ENCODE assay signal across 14 cellular contexts in the genomic region with DNA sequence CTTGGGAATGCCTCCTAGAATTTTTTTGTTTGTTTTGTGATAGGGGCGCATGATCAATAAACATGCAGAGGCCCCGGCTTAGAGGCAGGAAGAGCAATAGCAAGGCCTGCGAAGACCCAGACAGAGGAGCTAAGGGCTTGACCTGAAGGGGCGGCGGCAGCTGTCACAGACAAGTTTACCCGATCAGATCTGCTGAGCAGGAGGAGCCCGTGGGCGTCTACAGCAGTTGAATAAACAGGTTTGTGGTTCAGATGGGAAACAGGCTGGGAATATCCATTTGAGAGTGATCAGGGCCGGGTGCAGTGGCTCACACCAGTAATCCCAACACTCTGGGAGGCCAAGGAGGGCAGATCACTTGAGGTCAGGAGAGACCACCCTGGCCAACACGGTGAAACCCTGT.
"Had no signal": no experiment of that assay in that cellular context is flagged by ENCODE, and none has a peak within 500 bp of the region (broad histone marks: within the 10 kb centered on the region; RNA-seq: fewer than 3 reads in every experiment).

No MANE protein-coding gene starts in this region.

- H3K9me3 ChIP-seq: breast epithelium, ovary had no signal

- H3K27ac ChIP-seq: breast epithelium, ovary had no signal

- H3K27me3 ChIP-seq: breast epithelium, ovary had no signal

- DNase-seq: activated CD4-positive, alpha-beta T cell treated with anti-CD3 and anti-CD28 coated beads, Interleukin-2, amount 10 ng/mL, durations not matched to agents 7 days and 5 days; activated CD8-positive, alpha-beta memory T cell treated with anti-CD3 and anti-CD28 coated beads for 24 hours; activated naive CD4-positive, alpha-beta T cell treated with Interleukin-2 at 50 U/mL for 16 hours; cerebellar nuclear complex; effector memory CD4-positive, alpha-beta T cell; foreskin fibroblast; kidney glomerular epithelial cell; left ventricle myocardium superior; mesendoderm; ovary; stimulated activated CD4-positive, alpha-beta T cell treated with anti-CD3 and anti-CD28 coated beads, Interleukin-2, amount 100 ng/mL, for 48 hours had no signal

- H3K4me1 Mint-ChIP-seq: activated CD4-positive, alpha-beta T cell treated with anti-CD3 and anti-CD28 coated beads, Interleukin-2, amount 10 ng/mL, durations not matched to agents 7 days and 5 days; stimulated activated memory B cell treated with anti-CD40 and anti-IgM and Interleukin-4, amounts not matched to agents 10 μg/mL and 1 μg/mL and 100 μg/mL, for 72 hours had no signal

- H3K4me3 ChIP-seq: breast epithelium, ovary had no signal

- H3K27me3 Mint-ChIP-seq: activated CD4-positive, alpha-beta T cell treated with anti-CD3 and anti-CD28 coated beads, Interleukin-2, amount 10 ng/mL, durations not matched to agents 7 days and 5 days; dendritic cell treated with granulocyte-macrophage colony-stimulating factor and Interleukin-4, amounts not matched to agents 40 ng/mL and 50 ng/mL, for 4 days; stimulated activated memory B cell treated with anti-CD40 and anti-IgM and Interleukin-4, amounts not matched to agents 10 μg/mL and 1 μg/mL and 100 μg/mL, for 72 hours had no signal

- H3K36me3 ChIP-seq: breast epithelium, ovary had no signal

- H3K4me1 ChIP-seq: breast epithelium had no signal

- ATAC-seq: left ventricle myocardium superior; stimulated activated memory B cell treated with anti-CD40 and anti-IgM and Interleukin-4, amounts not matched to agents 10 μg/mL and 1 μg/mL and 100 μg/mL, for 72 hours had no signal

- H3K9me3 Mint-ChIP-seq: activated CD4-positive, alpha-beta T cell treated with anti-CD3 and anti-CD28 coated beads, Interleukin-2, amount 10 ng/mL, durations not matched to agents 7 days and 5 days; dendritic cell treated with granulocyte-macrophage colony-stimulating factor and Interleukin-4, amounts not matched to agents 40 ng/mL and 50 ng/mL, for 4 days; stimulated activated memory B cell treated with anti-CD40 and anti-IgM and Interleukin-4, amounts not matched to agents 10 μg/mL and 1 μg/mL and 100 μg/mL, for 72 hours had no signal

- H3K4me3 Mint-ChIP-seq: activated CD4-positive, alpha-beta T cell treated with anti-CD3 and anti-CD28 coated beads, Interleukin-2, amount 10 ng/mL, durations not matched to agents 7 days and 5 days; dendritic cell treated with granulocyte-macrophage colony-stimulating factor and Interleukin-4, amounts not matched to agents 40 ng/mL and 50 ng/mL, for 4 days; stimulated activated memory B cell treated with anti-CD40 and anti-IgM and Interleukin-4, amounts not matched to agents 10 μg/mL and 1 μg/mL and 100 μg/mL, for 72 hours had no signal

- H3K36me3 Mint-ChIP-seq: stimulated activated memory B cell treated with anti-CD40 and anti-IgM and Interleukin-4, amounts not matched to agents 10 μg/mL and 1 μg/mL and 100 μg/mL, for 72 hours had no signal

- H3K27ac Mint-ChIP-seq: activated CD4-positive, alpha-beta T cell treated with anti-CD3 and anti-CD28 coated beads, Interleukin-2, amount 10 ng/mL, durations not matched to agents 7 days and 5 days; dendritic cell treated with granulocyte-macrophage colony-stimulating factor and Interleukin-4, amounts not matched to agents 40 ng/mL and 50 ng/mL, for 4 days; stimulated activated memory B cell treated with anti-CD40 and anti-IgM and Interleukin-4, amounts not matched to agents 10 μg/mL and 1 μg/mL and 100 μg/mL, for 72 hours had no signal
